In genomic region chr7:133196872-133197612, GRCh38 we compare ENCODE assay signal across 25 cellular contexts. TPM values are rescaled to one million over a fixed set of nuclear protein-coding genes. Genes with fewer than 3 reads are reported as not detected.
A peak's percentile ranks its signal among the peaks of the same experiment; 100 is the strongest.
DNase-seq lines count a peak whose midpoint lies in the region; ATAC-seq, FAIRE-seq and TF ChIP-seq lines count a peak whose summit lies in the region.
"Had no signal": no experiment of that assay in that cellular context is flagged by ENCODE, and none has a peak within 500 bp of the region (broad histone marks: within the 10 kb centered on the region; RNA-seq: fewer than 3 reads in every experiment).

No MANE protein-coding gene starts in this region.

- no peaks in the 10 kb centered on the region for H3K79me2 ChIP-seq in HepG2 (ENCODE audit: insufficient read depth, low read length)

- no peak for TF ChIP-seq EP300 in tibial nerve (IDR thresholded peaks at IDR 0.05)
- no peak for TF ChIP-seq EP300 in HepG2 (IDR thresholded peaks at IDR 0.05; ENCODE audit: low read depth in 2 of 2, low read length in 2 of 2)
- TF ChIP-seq EP300 in HepG2 (CRISPR knock-in tag; IDR thresholded peaks at IDR 0.05; ENCODE audit: borderline replicate concordance) = no peak

- H3K27ac ChIP-seq in iPS-18a (ENCODE audit: low read length) (peak overlapping the region; percentile 80), tibial nerve (no peak overlapping the region), SJCRH30 (no peak overlapping the region), HepG2 (ENCODE audit: extremely low read length, insufficient read depth, low read length) (no peak overlapping the region)
- H3K27ac ChIP-seq: cardiac muscle cell had no signal

- WGBS in tibial nerve, 2 donors = 51 to 53% methylated on average over 15 of the region's 15 CpGs
- 45% methylated on average over 15 of the region's 15 CpGs for WGBS in HepG2 (ENCODE audit: low lambda C conversion rate)

- H3K9ac ChIP-seq in iPS-18a (ENCODE audit: low read length) (peak overlapping the region; percentile 14), HepG2 (ENCODE audit: insufficient read depth, low read depth, low read length) (no peak overlapping the region)

- peak overlapping the region; percentile 3; the same call in 1 of the 2 replicates for H3K4me3 ChIP-seq in H7 (ENCODE audit: insufficient read depth, low read depth, low read length)
- peak overlapping the region; percentile 44 for H3K4me3 ChIP-seq in iPS-18a (ENCODE audit: low read length)
- peak overlapping the region; percentile 23 for H3K4me3 ChIP-seq in neuron (ENCODE audit: low read length)
- no peak overlapping the region for H3K4me3 ChIP-seq in tibial nerve
- no peak overlapping the region for H3K4me3 ChIP-seq in SJCRH30
- H3K4me3 ChIP-seq in HepG2 (replicated peaks in 1 of 3; ENCODE audit: insufficient read depth in 1 of 3, low read depth in 2 of 3, low read length in 3 of 3) = no peak overlapping the region
- H3K4me3 ChIP-seq: cardiac muscle cell had no signal

- intact Hi-C loops in HepG2 (cut with micrococcal nuclease; ENCODE audit: unreplicated experiment) = no loop called here

- no peak for FAIRE-seq in HepG2 (lab: Jason Lieb, UNC)
- FAIRE-seq: astrocyte, colon, GM12891, TTC549 had no signal

- ATAC-seq in HepG2 = no peak
- ATAC-seq: activated CD4-positive, CD25-positive, alpha-beta regulatory T cell treated with anti-CD3 and anti-CD28 coated beads, Interleukin-2, amount 50 U/mL, for 24 hours; activated naive CD8-positive, alpha-beta T cell treated with anti-CD3 and anti-CD28 coated beads, Interleukin-2, amount 50 U/mL, for 24 hours; stimulated activated effector memory CD8-positive, alpha-beta T cell treated with anti-CD3 and anti-CD28 coated beads, Interleukin-12 subunit alpha, Interleukin-12 subunit beta, amount 100 ng/mL, for 72 hours; T-helper 17 cell had no signal

- TF ChIP-seq CTCF in tibial nerve (IDR thresholded peaks at IDR 0.05) (no peak), HepG2 (CRISPR knock-in tag; IDR thresholded peaks at IDR 0.05) (no peak)

- TF ChIP-seq POLR2A in tibial nerve (IDR thresholded peaks at IDR 0.05) (no peak), HepG2 (IDR thresholded peaks at IDR 0.05; ENCODE audit: insufficient read depth in 1 of 2, low read depth in 2 of 2, low read length in 2 of 2) (no peak)

- no peak for TF ChIP-seq RAD21 in HepG2 (CRISPR knock-in tag; IDR thresholded peaks at IDR 0.05)

- DNase-seq in H7 = peak; percentile 73
- DNase-seq in NCI-H69 (lab: John Stamatoyannopoulos, UW) = peak; percentile 80
- no peak for DNase-seq in OCI-M1 (lab: John Stamatoyannopoulos, UW)
- DNase-seq in tibial nerve (ENCODE audit: low spot score in 2 of 2) = no peak
- no peak for DNase-seq in SJCRH30
- no peak for DNase-seq in HepG2 (ENCODE audit: low spot score)
- DNase-seq: activated CD4-positive, alpha-beta T cell treated with anti-CD3 and anti-CD28 coated beads, Interleukin-2, amount 50 U/mL, for 48 hours; activated naive CD4-positive, alpha-beta T cell; activated naive CD8-positive, alpha-beta T cell treated with anti-CD3 and anti-CD28 coated beads, Interleukin-2, amount 50 U/mL, for 24 hours; hypothalamus; NCI-H1092 treated with DMSO at 0.1 percent for 48 hours; NCI-H1930; NCI-H524 treated with DMSO at 0.1 percent for 48 hours; Right ventricle myocardium superior; T-helper 17 cell; trophoblast cell had no signal

- peaks cover 21% of the 10 kb centered on the region for H3K4me1 ChIP-seq in iPS-18a (ENCODE audit: control insufficient read depth, low read depth, low read length)
- peaks cover 12% of the 10 kb centered on the region for H3K4me1 ChIP-seq in neuron (ENCODE audit: insufficient read depth, low read length)
- H3K4me1 ChIP-seq in tibial nerve = no peaks in the 10 kb centered on the region
- H3K4me1 ChIP-seq in SJCRH30 = no peaks in the 10 kb centered on the region
- no peaks in the 10 kb centered on the region for H3K4me1 ChIP-seq in HepG2 (ENCODE audit: insufficient read depth, low read length)

- BruUV-seq in HepG2 (replicated peaks; lab: Mats Ljungman, UMichigan) = no TSS peak

- in situ Hi-C loops in HepG2 (cut with HindIII; ENCODE audit: extremely low pct_ligation_motif_present, low pct_unique_long_range_greater_than_20kb) = no loop called here

- H3K4me2 ChIP-seq in HepG2 (ENCODE audit: low read depth, low read length) = no peak overlapping the region

- H3K27me3 ChIP-seq in H7 (ENCODE audit: control insufficient read depth, insufficient read depth, low read length) = no peaks in the 10 kb centered on the region
- H3K27me3 ChIP-seq in iPS-18a (ENCODE audit: control insufficient read depth, insufficient read depth, low read length) = no peaks in the 10 kb centered on the region
- peaks cover 3% of the 10 kb centered on the region for H3K27me3 ChIP-seq in neuron (ENCODE audit: insufficient read depth, low read length)
- no peaks in the 10 kb centered on the region for H3K27me3 ChIP-seq in tibial nerve
- no peaks in the 10 kb centered on the region for H3K27me3 ChIP-seq in SJCRH30
- H3K27me3 ChIP-seq in HepG2 (ENCODE audit: control insufficient read depth in 1 of 2, insufficient read depth in 2 of 2, low read length in 2 of 2) = no peaks in the 10 kb centered on the region

- H4K20me1 ChIP-seq in HepG2 (ENCODE audit: insufficient read depth, low read length) = no peaks in the 10 kb centered on the region

- CTCF ChIA-PET in HepG2 (lab: Yijun Ruan, JAX; ENCODE audit: low intra/inter-chr PET ratio, low total read pairs) = no interaction called here

- H3K36me3 ChIP-seq in H7 (replicated peaks; ENCODE audit: control insufficient read depth, insufficient read depth, low read length) = no peaks in the 10 kb centered on the region
- H3K36me3 ChIP-seq in iPS-18a (ENCODE audit: control insufficient read depth, low read depth, low read length) = no peaks in the 10 kb centered on the region
- H3K36me3 ChIP-seq in neuron (ENCODE audit: insufficient read depth, low read length) = no peaks in the 10 kb centered on the region
- H3K36me3 ChIP-seq in tibial nerve = no peaks in the 10 kb centered on the region
- no peaks in the 10 kb centered on the region for H3K36me3 ChIP-seq in SJCRH30
- no peaks in the 10 kb centered on the region for H3K36me3 ChIP-seq in HepG2 (replicated peaks in 1 of 2; ENCODE audit: control insufficient read depth in 1 of 2, insufficient read depth in 2 of 2, low read length in 2 of 2)
- H3K36me3 ChIP-seq: cardiac muscle cell had no signal

- POLR2A ChIA-PET in HepG2 (lab: Yijun Ruan, JAX) = no interaction called here

- no peaks in the 10 kb centered on the region for H3K9me3 ChIP-seq in iPS-18a (ENCODE audit: control insufficient read depth, low read depth, low read length)
- no peaks in the 10 kb centered on the region for H3K9me3 ChIP-seq in neuron (ENCODE audit: low read length)
- no peaks in the 10 kb centered on the region for H3K9me3 ChIP-seq in tibial nerve
- no peaks in the 10 kb centered on the region; the same call in 1 of the 2 replicates for H3K9me3 ChIP-seq in SJCRH30 (replicated peaks)
- H3K9me3 ChIP-seq in HepG2 (ENCODE audit: low read length) = no peaks in the 10 kb centered on the region

- H2AFZ ChIP-seq in neuron (ENCODE audit: low read depth, low read length) (peak overlapping the region; percentile 81), HepG2 (ENCODE audit: low read length) (no peak overlapping the region)

TF ChIP-seq in HepG2, 621 proteins besides CTCF, POLR2A, EP300 and RAD21 (continues in another document):
- no peak for TF ChIP-seq ZNF766 (CRISPR knock-in tag; IDR thresholded peaks at IDR 0.05; ENCODE audit: borderline replicate concordance)
- no peak for TF ChIP-seq ZNF850 (CRISPR knock-in tag; conservative IDR thresholded peaks at IDR 0.05)
- TF ChIP-seq, protein P1, sequence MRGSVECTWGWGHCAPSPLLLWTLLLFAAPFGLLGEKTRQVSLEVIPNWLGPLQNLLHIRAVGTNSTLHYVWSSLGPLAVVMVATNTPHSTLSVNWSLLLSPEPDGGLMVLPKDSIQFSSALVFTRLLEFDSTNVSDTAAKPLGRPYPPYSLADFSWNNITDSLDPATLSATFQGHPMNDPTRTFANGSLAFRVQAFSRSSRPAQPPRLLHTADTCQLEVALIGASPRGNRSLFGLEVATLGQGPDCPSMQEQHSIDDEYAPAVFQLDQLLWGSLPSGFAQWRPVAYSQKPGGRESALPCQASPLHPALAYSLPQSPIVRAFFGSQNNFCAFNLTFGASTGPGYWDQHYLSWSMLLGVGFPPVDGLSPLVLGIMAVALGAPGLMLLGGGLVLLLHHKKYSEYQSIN (CRISPR knock-in tag; IDR thresholded peaks at IDR 0.05; ENCODE audit: borderline replicate concordance) = no peak
- no peak for TF ChIP-seq KLF9 (CRISPR knock-in tag; IDR thresholded peaks at IDR 0.05; ENCODE audit: low read depth)
- TF ChIP-seq GLI4 (CRISPR knock-in tag; IDR thresholded peaks at IDR 0.05; ENCODE audit: borderline replicate concordance) = no peak

RNA-seq across cellular contexts. Expression of gene EXOC4, which starts 55.8 kb away (rescaled TPM):
- total RNA-seq in H7 (2014; rRNA removed; shearing (Covaris generic)) = 44.8 and 52.2 TPM in 2 replicates
- total RNA-seq in tibial nerve (100 to 1,000 TPM in 1 of 4 donors, 10 to 100 TPM in 3; 70.0 to 104 (median 85.8) TPM), HepG2 (2016; rRNA removed; fragmentation: Illumina TruSeq; extraction: Trizol) (39.0 and 39.3 TPM in 2 replicates)
- 51.2 and 62.4 TPM in 2 replicates for total RNA-seq in SJCRH30 (2014; rRNA removed; shearing (Covaris generic))
- total RNA-seq in HepG2 (2016; cell fraction: cytosol; rRNA removed; fragmentation: Illumina TruSeq; extraction: Trizol; ENCODE audit: low read depth) = 14.3 and 19.7 TPM in 2 replicates
- total RNA-seq in HepG2 (2016; cell fraction: insoluble cytoplasmic fraction; rRNA removed; fragmentation: Illumina TruSeq; extraction: Trizol) = 36.2 and 37.3 TPM in 2 replicates
- 16.3 and 16.7 TPM in 2 replicates for total RNA-seq in HepG2 (2016; cell fraction: membrane; rRNA removed; fragmentation: Illumina TruSeq; extraction: Trizol)
- total RNA-seq in HepG2 (2016; cell fraction: nucleus; rRNA removed; fragmentation: Illumina TruSeq; extraction: Trizol) = 81.7 and 97.8 TPM in 2 replicates
- polyA plus RNA-seq in HepG2 (2011; rRNA removed) = 18.5 and 22.5 TPM in 2 replicates
- 17.4 and 17.6 TPM in 2 replicates for polyA plus RNA-seq in HepG2 (2011; cell fraction: cytosol; rRNA removed)
- 20.8 and 22.3 TPM in 2 replicates for polyA plus RNA-seq in HepG2 (2011; cell fraction: nucleus; rRNA removed)
- polyA plus RNA-seq in HepG2 (2012) = 15.6 and 21.6 TPM in 2 replicates
- 6.5 and 6.8 TPM in 2 replicates for polyA plus RNA-seq in HepG2 (2016; cell fraction: cytosol; fragmentation: Illumina TruSeq; extraction: Trizol; ENCODE audit: low read depth)
- polyA plus RNA-seq in HepG2 (2016; cell fraction: insoluble cytoplasmic fraction; fragmentation: Illumina TruSeq; extraction: Trizol; ENCODE audit: low read depth) = 20.1 and 23.1 TPM in 2 replicates
- polyA plus RNA-seq in HepG2 (2016; cell fraction: membrane; fragmentation: Illumina TruSeq; extraction: Trizol; ENCODE audit: low read depth) = 6.3 and 7.1 TPM in 2 replicates
- 11.9 and 13.5 TPM in 2 replicates for polyA plus RNA-seq in HepG2 (2016; cell fraction: nucleus; fragmentation: Illumina TruSeq; extraction: Trizol; ENCODE audit: insufficient read depth, low read depth)
- polyA minus RNA-seq in HepG2 (2011; rRNA and poly(A)+ RNA removed; ENCODE audit: low replicate concordance) = 58.5 and 59.7 TPM in 2 replicates
- 32.6 and 41.7 TPM in 2 replicates for polyA minus RNA-seq in HepG2 (2011; cell fraction: cytosol; rRNA and poly(A)+ RNA removed)
- 256 and 272 TPM in 2 replicates for polyA minus RNA-seq in HepG2 (2011; cell fraction: nucleus; rRNA and poly(A)+ RNA removed)

Comparison
In these comparisons a context has a peak if more than half of its experiments do, and no peak if none do; other contexts are left out.
1. DNase-seq: peak in H7 (single experiment) and NCI-H69 (single experiment); none in OCI-M1 (single experiment), tibial nerve (0 of 2), SJCRH30 (0 of 2) and HepG2 (single experiment).
2. H3K4me3 ChIP-seq: peak in H7 (single experiment), iPS-18a (single experiment) and neuron (single experiment); none in tibial nerve (0 of 4), SJCRH30 (single experiment) and HepG2 (0 of 3).